8 cellular contexts compared by ENCODE assay signal in the genomic region with DNA sequence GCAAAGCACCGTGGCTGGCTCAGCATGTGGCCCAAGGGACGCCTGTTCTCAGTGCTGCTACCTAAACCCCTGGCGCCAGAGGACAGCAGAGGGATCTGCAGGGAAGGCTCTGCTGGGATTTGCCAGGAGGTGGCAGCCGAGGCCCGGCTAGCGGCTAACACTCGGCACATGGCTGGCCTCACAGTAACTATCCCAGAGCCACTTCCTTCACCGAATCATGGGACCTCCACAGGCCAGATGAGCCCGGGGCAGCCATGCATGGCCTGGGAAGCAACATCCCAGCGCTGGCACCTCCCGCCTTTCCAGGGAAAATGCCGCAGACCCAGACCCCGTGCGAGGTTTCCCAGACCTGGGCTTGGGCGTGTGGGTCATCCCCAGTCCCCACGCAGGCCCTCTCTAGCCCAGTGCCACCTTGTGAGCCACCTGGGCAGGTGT. TPM values are rescaled to one million over a fixed set of nuclear protein-coding genes. Genes with fewer than 3 reads are reported as not detected.
DNase-seq lines count a peak whose midpoint lies in the region; ATAC-seq and TF ChIP-seq lines count a peak whose summit lies in the region.

No MANE protein-coding gene starts in this region.

- no peaks in the 10 kb centered on the region for H4K20me1 ChIP-seq in BLaER1

- intact Hi-C loops in cardiac septum (cut with DNase I) (loop anchor here (1.0 kb wide), 2 partner anchors 130 to 230 kb away; no protein-coding TSS in a partner anchor), psoas muscle (cut with DNase I) (loop anchor here (1.0 to 5.0 kb wide), 3 partner anchors 130 to 229 kb away; no protein-coding TSS in a partner anchor)

- no peak overlapping the region for H3K27ac ChIP-seq in BLaER1
- H3K27ac ChIP-seq in psoas muscle, result no peak overlapping the region

- H3K27me3 ChIP-seq in BLaER1 (no peaks in the 10 kb centered on the region), adipocyte (replicated peaks; ENCODE audit: control insufficient read depth, insufficient read depth, low read length) (no peaks in the 10 kb centered on the region), psoas muscle (ENCODE audit: insufficient read depth in 3 of 3, low read length in 2 of 3) (no peaks in the 10 kb centered on the region)

- H3K36me3 ChIP-seq in BLaER1 (no peaks in the 10 kb centered on the region), adipocyte (ENCODE audit: control insufficient read depth, insufficient read depth, low read length, severe bottlenecking) (no peaks in the 10 kb centered on the region), psoas muscle (ENCODE audit: insufficient read depth in 1 of 2, low read depth in 1 of 2) (no peaks in the 10 kb centered on the region)

- peak; percentile 76 for DNase-seq in GM19238 (ENCODE audit: insufficient read length, low spot score)
- peak; percentile 93 for DNase-seq in adipocyte (ENCODE audit: low read depth)
- DNase-seq in cardiac septum (ENCODE audit: low spot score), result peak; percentile 88
- peak; percentile 81 to 88 for DNase-seq in psoas muscle
- no peak for DNase-seq in NAMALWA (ENCODE audit: low spot score)

- H3K9me3 ChIP-seq in BLaER1, result peaks cover 14% of the 10 kb centered on the region
- H3K9me3 ChIP-seq in adipocyte (ENCODE audit: control insufficient read depth, low read length), result no peaks in the 10 kb centered on the region
- no peaks in the 10 kb centered on the region for H3K9me3 ChIP-seq in psoas muscle

- H3K4me1 ChIP-seq in BLaER1, result peaks cover 46% of the 10 kb centered on the region
- H3K4me1 ChIP-seq in adipocyte (ENCODE audit: control insufficient read depth, insufficient read depth, low read length), result no peaks in the 10 kb centered on the region
- H3K4me1 ChIP-seq in psoas muscle, result no peaks in the 10 kb centered on the region

- H3K9ac ChIP-seq in BLaER1 (no peak overlapping the region), adipocyte (ENCODE audit: low read length) (no peak overlapping the region)

- H3K4me3 ChIP-seq in BLaER1 (no peak overlapping the region), adipocyte (ENCODE audit: low read length) (no peak overlapping the region), psoas muscle (no peak overlapping the region)

- WGBS in psoas muscle, 3 donors, result 31 to 43% (median 33%) methylated on average over 16 of the region's 16 CpGs

- ATAC-seq in HG03558 (IDR thresholded peaks at IDR 0.05; ENCODE audit: extremely low read depth, unreplicated experiment) (peak; percentile 76), SK-N-SH treated with all-trans-retinoic acid at 6 μM for 48 hours (peak; percentile 100), psoas muscle (peak; percentile 94 to 98 (median 96))

- TF ChIP-seq CTCF in psoas muscle (IDR thresholded peaks at IDR 0.05), result peak; percentile 91

- peak overlapping the region; percentile 40 for H3K4me2 ChIP-seq in BLaER1

TF ChIP-seq in SK-N-SH treated with all-trans-retinoic acid at 6 μM for 48 hours, 23 proteins besides CTCF, POLR2A, EP300 and RAD21:
- TF ChIP-seq OSR1 (CRISPR knock-in tag; IDR thresholded peaks at IDR 0.05) (no peak), TOX (CRISPR knock-in tag; IDR thresholded peaks at IDR 0.05; ENCODE audit: borderline replicate concordance) (no peak), PPARA (CRISPR knock-in tag; IDR thresholded peaks at IDR 0.05; ENCODE audit: borderline replicate concordance) (no peak), ZNF70 (CRISPR knock-in tag; IDR thresholded peaks at IDR 0.05) (no peak), ZFP3 (CRISPR knock-in tag; IDR thresholded peaks at IDR 0.05) (no peak), TCF4 (CRISPR knock-in tag; IDR thresholded peaks at IDR 0.05; ENCODE audit: borderline replicate concordance) (no peak), ISL1 (CRISPR knock-in tag; IDR thresholded peaks at IDR 0.05) (no peak), ZNF565 (CRISPR knock-in tag; conservative IDR thresholded peaks at IDR 0.05; ENCODE audit: low read depth) (no peak), ARNTL (CRISPR knock-in tag; IDR thresholded peaks at IDR 0.05; ENCODE audit: borderline replicate concordance, low read depth) (no peak)
- TF ChIP-seq, protein P1, sequence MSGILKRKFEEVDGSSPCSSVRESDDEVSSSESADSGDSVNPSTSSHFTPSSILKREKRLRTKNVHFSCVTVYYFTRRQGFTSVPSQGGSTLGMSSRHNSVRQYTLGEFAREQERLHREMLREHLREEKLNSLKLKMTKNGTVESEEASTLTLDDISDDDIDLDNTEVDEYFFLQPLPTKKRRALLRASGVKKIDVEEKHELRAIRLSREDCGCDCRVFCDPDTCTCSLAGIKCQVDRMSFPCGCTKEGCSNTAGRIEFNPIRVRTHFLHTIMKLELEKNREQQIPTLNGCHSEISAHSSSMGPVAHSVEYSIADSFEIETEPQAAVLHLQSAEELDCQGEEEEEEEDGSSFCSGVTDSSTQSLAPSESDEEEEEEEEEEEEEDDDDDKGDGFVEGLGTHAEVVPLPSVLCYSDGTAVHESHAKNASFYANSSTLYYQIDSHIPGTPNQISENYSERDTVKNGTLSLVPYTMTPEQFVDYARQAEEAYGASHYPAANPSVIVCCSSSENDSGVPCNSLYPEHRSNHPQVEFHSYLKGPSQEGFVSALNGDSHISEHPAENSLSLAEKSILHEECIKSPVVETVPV (CRISPR knock-in tag; IDR thresholded peaks at IDR 0.05), result no peak
- TF ChIP-seq, protein P2, sequence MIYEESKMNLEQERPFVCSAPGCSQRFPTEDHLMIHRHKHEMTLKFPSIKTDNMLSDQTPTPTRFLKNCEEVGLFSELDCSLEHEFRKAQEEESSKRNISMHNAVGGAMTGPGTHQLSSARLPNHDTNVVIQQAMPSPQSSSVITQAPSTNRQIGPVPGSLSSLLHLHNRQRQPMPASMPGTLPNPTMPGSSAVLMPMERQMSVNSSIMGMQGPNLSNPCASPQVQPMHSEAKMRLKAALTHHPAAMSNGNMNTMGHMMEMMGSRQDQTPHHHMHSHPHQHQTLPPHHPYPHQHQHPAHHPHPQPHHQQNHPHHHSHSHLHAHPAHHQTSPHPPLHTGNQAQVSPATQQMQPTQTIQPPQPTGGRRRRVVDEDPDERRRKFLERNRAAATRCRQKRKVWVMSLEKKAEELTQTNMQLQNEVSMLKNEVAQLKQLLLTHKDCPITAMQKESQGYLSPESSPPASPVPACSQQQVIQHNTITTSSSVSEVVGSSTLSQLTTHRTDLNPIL (CRISPR knock-in tag; IDR thresholded peaks at IDR 0.05; ENCODE audit: low read depth), result no peak

RNA-seq across cellular contexts. Expression of a gene that starts 36.4 kb away (rescaled TPM):
- total RNA-seq in cardiac septum (55.4 TPM), psoas muscle (1 to 10 TPM in 1 of 4 donors, under 1 TPM in 3; 0.82 to 1.4 (median 0.85) TPM)
- under 1 TPM; 0.30 to 0.39 (median 0.36) TPM for polyA plus RNA-seq in psoas muscle

Comparison
In these comparisons a context has a peak if more than half of its experiments do, and no peak if none do; other contexts are left out.
1. RNA of a gene that starts 36.4 kb away (total RNA-seq): 55.4 TPM in cardiac septum (single experiment); 0.82 to 1.4 TPM in psoas muscle; every median in the first group is over 10 times any median in the second.
2. Peak in every context shown above with its lines, with median percentiles within 50 percentile points of each other: ATAC-seq.